Comparison of ENCODE assay signal across 18 cellular contexts in genomic region chr10:51147644-51148399, GRCh38.
DNase-seq lines count a peak whose midpoint lies in the region; ATAC-seq and TF ChIP-seq lines count a peak whose summit lies in the region.
"Had no signal": no experiment of that assay in that cellular context is flagged by ENCODE, and none has a peak within 500 bp of the region (broad histone marks: within the 10 kb centered on the region; RNA-seq: fewer than 3 reads in every experiment).

No MANE protein-coding gene starts in this region.

- H2AK9ac ChIP-seq in IMR-90 (replicated peaks; ENCODE audit: low read depth, low read length, poor library complexity) = no peak overlapping the region

- in situ Hi-C loops in IMR-90 (cut with MboI; ENCODE audit: low sequenced_read_pairs) = no loop called here

- H3K9me1 ChIP-seq in IMR-90 (ENCODE audit: insufficient read depth, low read length) = no peaks in the 10 kb centered on the region

- H2AK5ac ChIP-seq in IMR-90 (ENCODE audit: low read depth, low read length) = no peak overlapping the region

- H3K36me3 ChIP-seq in heart left ventricle (no peaks in the 10 kb centered on the region), IMR-90 (ENCODE audit: control insufficient read depth, insufficient read depth, low read length) (no peaks in the 10 kb centered on the region), skeletal muscle tissue (ENCODE audit: control insufficient read depth in 3 of 3, insufficient read depth in 3 of 3, low read length in 3 of 3) (no peaks in the 10 kb centered on the region), sigmoid colon (no peaks in the 10 kb centered on the region)
- H3K36me3 ChIP-seq: BLaER1 had no signal

- no peak overlapping the region for H3K18ac ChIP-seq in IMR-90 (ENCODE audit: low read depth, low read length)

- H3K27me3 ChIP-seq in heart left ventricle (no peaks in the 10 kb centered on the region), right cardiac atrium (ENCODE audit: control insufficient read depth, insufficient read depth) (no peaks in the 10 kb centered on the region), IMR-90 (ENCODE audit: control insufficient read depth, insufficient read depth, low read length) (no peaks in the 10 kb centered on the region), skeletal muscle tissue (ENCODE audit: control insufficient read depth in 3 of 3, insufficient read depth in 3 of 3, low read length in 3 of 3) (no peaks in the 10 kb centered on the region), sigmoid colon (no peaks in the 10 kb centered on the region)
- H3K27me3 ChIP-seq: BLaER1 had no signal

- H4K91ac ChIP-seq in IMR-90 (ENCODE audit: insufficient read depth, low read depth, low read length) = no peak overlapping the region

- no TSS peak for BruUV-seq in IMR-90 (replicated peaks; lab: Mats Ljungman, UMichigan)

- H4K8ac ChIP-seq in IMR-90 (ENCODE audit: low read depth in 2 of 2, low read length in 2 of 2) = no peak overlapping the region

- no peak overlapping the region for H3K14ac ChIP-seq in IMR-90 (replicated peaks; ENCODE audit: low read depth, low read length)

- no peak overlapping the region for H3K9ac ChIP-seq in IMR-90 (ENCODE audit: low read depth, low read length)
- H3K9ac ChIP-seq in skeletal muscle tissue (ENCODE audit: low read depth in 1 of 3, low read length in 3 of 3) = no peak overlapping the region
- H3K9ac ChIP-seq: BLaER1 had no signal

- DNase-seq in heart left ventricle (no peak), right cardiac atrium (no peak), IMR-90 (no peak), fibroblast of villous mesenchyme (ENCODE audit: low read depth) (peak; percentile 51), NCI-H2196 treated with DMSO at 0.1 percent for 48 hours (lab: John Stamatoyannopoulos, UW; ENCODE audit: unreplicated experiment) (no peak), lower leg skin (ENCODE audit: low spot score in 2 of 2) (no peak), sigmoid colon (no peak)
- DNase-seq: 8988T; CD4-positive, alpha-beta memory T cell; DMS153; DMS79; GDM1; GOT3; H7 had no signal

- H4K20me1 ChIP-seq in IMR-90 (ENCODE audit: insufficient read depth, low read length) = peaks cover 3% of the 10 kb centered on the region; the same call in 1 of the 2 replicates
- H4K20me1 ChIP-seq: BLaER1 had no signal

- no peak overlapping the region for H2BK20ac ChIP-seq in IMR-90 (ENCODE audit: low read depth, low read length)

- ATAC-seq in heart left ventricle (peak in 2 of 4 donors; percentile 38 to 48), right cardiac atrium (no peak), IMR-90 (ENCODE audit: low read depth) (no peak)
- ATAC-seq: HCT116, HepG2 had no signal

- H2BK5ac ChIP-seq in IMR-90 (ENCODE audit: low read depth, low read length, poor library complexity, severe bottlenecking) = no peak overlapping the region

- 51 to 85% (median 67%) methylated on average over 2 of the region's 2 CpGs for WGBS in heart left ventricle, 4 donors
- WGBS in right cardiac atrium = 77% methylated on average over 2 of the region's 2 CpGs
- WGBS in IMR-90 (ENCODE audit: extremely low coverage in 2 of 2, insufficient read length in 1 of 2), 2 experiments = no CpG with 5 or more reads among the region's 2 CpGs
- whole genome bisulfite sequencing in lower leg skin, 2 donors = 71 to 80% methylated on average over 2 of the region's 2 CpGs
- WGBS in sigmoid colon, 2 donors = 91 to 92% methylated on average over 2 of the region's 2 CpGs

- H3K4me1 ChIP-seq in heart left ventricle (peaks cover 0 to 36% (median 5%) of the 10 kb centered on the region in 12 donors), right cardiac atrium (ENCODE audit: control insufficient read depth, insufficient read depth, low read length) (no peaks in the 10 kb centered on the region), IMR-90 (ENCODE audit: control insufficient read depth, insufficient read depth, low read length) (no peaks in the 10 kb centered on the region), skeletal muscle tissue (ENCODE audit: control insufficient read depth in 3 of 3, insufficient read depth in 3 of 3, low read length in 3 of 3) (peaks cover 2 to 10% (median 6%) of the 10 kb centered on the region in 3 donors), sigmoid colon (peaks cover 0 to 37% (median 14%) of the 10 kb centered on the region in 4 donors)
- H3K4me1 ChIP-seq: BLaER1 had no signal

- H2BK120ac ChIP-seq in IMR-90 (ENCODE audit: low read depth, low read length) = no peak overlapping the region

- CTCF ChIA-PET in IMR-90 (lab: Yijun Ruan, JAX) = no interaction called here

- H3K4me2 ChIP-seq in IMR-90 (ENCODE audit: low read depth, low read length) = no peak overlapping the region
- H3K4me2 ChIP-seq: BLaER1 had no signal

- TF ChIP-seq POLR2A in heart left ventricle (IDR thresholded peaks at IDR 0.05) = no peak
- no peak for TF ChIP-seq POLR2A in IMR-90 (IDR thresholded peaks at IDR 0.05; ENCODE audit: low read depth, low read length)
- no peak for TF ChIP-seq POLR2A in lower leg skin (IDR thresholded peaks at IDR 0.05)
- no peak for TF ChIP-seq POLR2A in sigmoid colon (IDR thresholded peaks at IDR 0.05)

- H3K9me3 ChIP-seq in heart left ventricle (peaks cover 0 to 4% (median 0%) of the 10 kb centered on the region in 12 donors), right cardiac atrium (ENCODE audit: control insufficient read depth, low read length) (no peaks in the 10 kb centered on the region), IMR-90 (ENCODE audit: control insufficient read depth, insufficient read depth, low read length) (no peaks in the 10 kb centered on the region), skeletal muscle tissue (ENCODE audit: control insufficient read depth in 3 of 3, low read length in 3 of 3) (no peaks in the 10 kb centered on the region), sigmoid colon (no peaks in the 10 kb centered on the region)
- H3K9me3 ChIP-seq: BLaER1 had no signal

- no peak overlapping the region for H3K23ac ChIP-seq in IMR-90 (ENCODE audit: low read depth, low read length)

- no peak for TF ChIP-seq EP300 in sigmoid colon (IDR thresholded peaks at IDR 0.05)

- no peak overlapping the region for H4K5ac ChIP-seq in IMR-90 (ENCODE audit: low read depth, low read length)

- no peak overlapping the region for H2AFZ ChIP-seq in IMR-90 (replicated peaks; ENCODE audit: low read length, poor library complexity)

- no peak overlapping the region for H3K56ac ChIP-seq in IMR-90 (ENCODE audit: extremely low read depth, insufficient read depth, low read length)

- POLR2A ChIA-PET in IMR-90 (lab: Charles Lee; ENCODE audit: unreplicated experiment) = no interaction called here

- H3K79me1 ChIP-seq in IMR-90 (ENCODE audit: low read depth in 1 of 2, low read length in 2 of 2) = peaks cover 9 to 15% of the 10 kb centered on the region in 2 experiments; a peak in 3 of 4 replicates

- H2BK15ac ChIP-seq in IMR-90 (ENCODE audit: low read depth, low read length) = no peak overlapping the region

- intact Hi-C loops in heart left ventricle (cut with DNase I) = loop anchor here in 1 of 10 donors (5.0 kb wide), 1 partner anchor 51 kb away; no protein-coding TSS in a partner anchor
- intact Hi-C loops in right cardiac atrium (cut with DNase I) = no loop called here
- intact Hi-C loops in IMR-90 (cut with micrococcal nuclease) = no loop called here
- intact Hi-C loops in lower leg skin (cut with DNase I; ENCODE audit: low total_unique reads) = no loop called here
- intact Hi-C loops in sigmoid colon (cut with DNase I) = no loop called here

- dilution Hi-C loops in IMR-90 (cut with HindIII; ENCODE audit: low sequenced_read_pairs, unreplicated experiment) = no loop called here

- no peak overlapping the region for H3K4ac ChIP-seq in IMR-90 (ENCODE audit: low read depth, low read length)

- H3K27ac ChIP-seq in heart left ventricle = peak overlapping the region in 7 of 12 donors; percentile 7 to 64 (median 20)
- no peak overlapping the region for H3K27ac ChIP-seq in right cardiac atrium (ENCODE audit: low read length)
- H3K27ac ChIP-seq in IMR-90 (ENCODE audit: insufficient read depth, low read length) = no peak overlapping the region
- H3K27ac ChIP-seq in skeletal muscle tissue (ENCODE audit: low read depth, low read length) = peak overlapping the region; percentile 51
- no peak overlapping the region for H3K27ac ChIP-seq in sigmoid colon
- H3K27ac ChIP-seq: BLaER1 had no signal

- H3K4me3 ChIP-seq in heart left ventricle = no peak overlapping the region
- no peak overlapping the region for H3K4me3 ChIP-seq in right cardiac atrium (ENCODE audit: low read length)
- H3K4me3 ChIP-seq in IMR-90 (ENCODE audit: insufficient read depth, low read depth, low read length) = no peak overlapping the region
- no peak overlapping the region for H3K4me3 ChIP-seq in fibroblast of villous mesenchyme (ENCODE audit: low read depth, low read length)
- H3K4me3 ChIP-seq in skeletal muscle tissue (ENCODE audit: low read length in 3 of 3) = no peak overlapping the region
- no peak overlapping the region for H3K4me3 ChIP-seq in lower leg skin (ENCODE audit: low read depth, poor library complexity, severe bottlenecking)
- H3K4me3 ChIP-seq in sigmoid colon = no peak overlapping the region
- H3K4me3 ChIP-seq: BLaER1 had no signal

- TF ChIP-seq CTCF in heart left ventricle (IDR thresholded peaks at IDR 0.05) = no peak
- no peak for TF ChIP-seq CTCF in IMR-90 (conservative IDR thresholded peaks at IDR 0.05; ENCODE audit: low read depth, low read length)
- TF ChIP-seq CTCF in fibroblast of villous mesenchyme (IDR thresholded peaks at IDR 0.05; ENCODE audit: insufficient read depth, low read depth, low read length) = no peak
- no peak for TF ChIP-seq CTCF in lower leg skin (IDR thresholded peaks at IDR 0.05)
- TF ChIP-seq CTCF in sigmoid colon (IDR thresholded peaks at IDR 0.05) = no peak

- no peak for TF ChIP-seq RAD21 in IMR-90 (IDR thresholded peaks at IDR 0.05; ENCODE audit: low read length)

TF ChIP-seq in IMR-90, 13 proteins besides CTCF, POLR2A, EP300 and RAD21:
- TF ChIP-seq ELK1 (IDR thresholded peaks at IDR 0.05; ENCODE audit: borderline replicate concordance, low read depth, low read length) (no peak), CEBPB (IDR thresholded peaks at IDR 0.05; ENCODE audit: low read depth, low read length) (peak; percentile 26; the same call in 1 of the 2 replicates)

Comparison
In these comparisons a context has a peak if more than half of its experiments do, and no peak if none do; other contexts are left out.
1. H3K27ac ChIP-seq: peak in heart left ventricle (7 of 12) and skeletal muscle tissue (single experiment); none in right cardiac atrium (single experiment), IMR-90 (single experiment) and sigmoid colon (0 of 4).